10 cellular contexts compared by ENCODE assay signal in genomic region chr1:154466879-154467767, GRCh38. TPM values are rescaled to one million over a fixed set of nuclear protein-coding genes. Genes with fewer than 3 reads are reported as not detected.
DNase-seq lines count a peak whose midpoint lies in the region; ATAC-seq, FAIRE-seq and TF ChIP-seq lines count a peak whose summit lies in the region.
"Had no signal": no experiment of that assay in that cellular context is flagged by ENCODE, and none has a peak within 500 bp of the region (broad histone marks: within the 10 kb centered on the region; RNA-seq: fewer than 3 reads in every experiment).

No MANE protein-coding gene starts in this region.

- DNase-seq in CD1c-positive myeloid dendritic cell (ENCODE audit: extremely low spot score) (peak; percentile 58), GM18507 (ENCODE audit: extremely low spot score, insufficient read length, low read depth) (no peak), GM12878 (ENCODE audit: low read depth, low spot score) (peak; percentile 43), NOMO-1 treated with dmso at 0.1 percent for 144 hours (lab: John Stamatoyannopoulos, UW; ENCODE audit: unreplicated experiment) (no peak)
- no peak for DNase-seq in stimulated activated CD4-positive, alpha-beta T cell treated with anti-CD3 and anti-CD28 coated beads, Interleukin-4, amount 100 ng/mL, for 24 hours

- H3K27ac ChIP-seq in GM12878 (ENCODE audit: control insufficient read depth, insufficient read depth), result no peak overlapping the region

- H3K9me3 ChIP-seq in GM12878 (replicated peaks; ENCODE audit: control insufficient read depth, insufficient read depth, low read length), result no peaks in the 10 kb centered on the region
- H3K9me3 ChIP-seq: left lung had no signal

- no peaks in the 10 kb centered on the region for H3K9me3 Mint-ChIP-seq in nephron
- H3K9me3 Mint-ChIP-seq: activated T-helper 2 cell treated with anti-CD3 and anti-CD28 coated beads, Interferon-gamma antibody, Interleukin-2, Interleukin-4, amounts not matched to agents 10 μg/mL and 5 μg/mL and 100 μg/mL, durations not matched to agents 14 hours and 24 hours and 36 hours had no signal

- H3K4me2 ChIP-seq in GM12878 (ENCODE audit: control insufficient read depth, insufficient read depth), result no peak overlapping the region

- SMC1A ChIA-PET in GM12878 (lab: Charles Lee; ENCODE audit: uncharacterized antibody, unreplicated experiment), result interaction anchor here (0.7 to 4.2 kb wide), 30 partner anchors 9 to 246 kb away, joined by 3 to 24 read pairs (median 4); no protein-coding TSS in a partner anchor

- no peak for TF ChIP-seq POLR2A in GM12878 (IDR thresholded peaks at IDR 0.05; ENCODE audit: low read depth, low read length)

- H3K36me3 Mint-ChIP-seq in nephron (ENCODE audit: low read depth), result no peaks in the 10 kb centered on the region

- peak; percentile 76 for ATAC-seq in GM12878
- ATAC-seq in HG02884 (IDR thresholded peaks at IDR 0.05; ENCODE audit: unreplicated experiment), result no peak
- no peak for ATAC-seq in GM21825 (IDR thresholded peaks at IDR 0.05; ENCODE audit: unreplicated experiment)
- ATAC-seq: left lung had no signal

- BruUV-seq in GM12878 (replicated peaks; lab: Mats Ljungman, UMichigan), result TSS peak; percentile 42

- no peaks in the 10 kb centered on the region for H3K79me2 ChIP-seq in GM12878 (ENCODE audit: control insufficient read depth, insufficient read depth, low read length)

- no peak overlapping the region for H3K4me3 Mint-ChIP-seq in nephron

- no peak overlapping the region for H2AFZ ChIP-seq in GM12878 (ENCODE audit: control insufficient read depth, low read depth, low read length)

- no peak overlapping the region for H3K4me3 ChIP-seq in GM12878
- H3K4me3 ChIP-seq: left lung had no signal

- RAD21 ChIA-PET in GM12878 (lab: Charles Lee; ENCODE audit: unreplicated experiment), result interaction anchor here (0.9 to 5.9 kb wide), 20 partner anchors 13 to 138 kb away, joined by 3 to 53 read pairs (median 8); partner anchors contain the start of gene IL6R

- in situ Hi-C loops in GM12878 (cut with MboI), result no loop called here

- H3K27me3 ChIP-seq in GM12878 (replicated peaks in 1 of 2; ENCODE audit: control insufficient read depth in 2 of 2, insufficient read depth in 2 of 2, low read length in 1 of 2), result no peaks in the 10 kb centered on the region
- H3K27me3 ChIP-seq: left lung had no signal

- POLR2A ChIA-PET in GM12878 (lab: Charles Lee), result interaction anchor here (0.8 to 1.7 kb wide), 5 partner anchors 28 to 471 kb away, joined by 3 to 8 read pairs (median 3); no protein-coding TSS in a partner anchor

- peak overlapping the region; percentile 43 to 74 (median 48) for H3K27ac Mint-ChIP-seq in nephron
- H3K27ac Mint-ChIP-seq: activated T-helper 2 cell treated with anti-CD3 and anti-CD28 coated beads, Interferon-gamma antibody, Interleukin-2, Interleukin-4, amounts not matched to agents 10 μg/mL and 5 μg/mL and 100 μg/mL, durations not matched to agents 14 hours and 24 hours and 36 hours had no signal

- 29% methylated on average over 15 of the region's 15 CpGs for WGBS in GM12878 (ENCODE audit: insufficient coverage, insufficient replicate concordance, low lambda C conversion rate, missing lambda C conversion rate)

- peak; percentile 44 for TF ChIP-seq RAD21 in GM12878 (IDR thresholded peaks at IDR 0.05; ENCODE audit: insufficient read depth, low read depth, low read length)

- CTCF ChIA-PET in GM12878 (lab: Yijun Ruan, JAX), result interaction anchor here (0.7 to 6.8 kb wide), 27 partner anchors 8 to 573 kb away, joined by 3 to 62 read pairs (median 6); no protein-coding TSS in a partner anchor

- no peaks in the 10 kb centered on the region for H4K20me1 ChIP-seq in GM12878 (ENCODE audit: control insufficient read depth, insufficient read depth)

- no peaks in the 10 kb centered on the region for H3K27me3 Mint-ChIP-seq in nephron (ENCODE audit: low read depth)

- no peak for TF ChIP-seq EP300 in GM12878 (IDR thresholded peaks at IDR 0.05; ENCODE audit: borderline replicate concordance in 1 of 2, control insufficient read depth in 1 of 2, low read depth in 2 of 2, low read length in 2 of 2)

- no peaks in the 10 kb centered on the region for H3K36me3 ChIP-seq in GM12878 (ENCODE audit: control insufficient read depth in 2 of 2, insufficient read depth in 2 of 2, low read length in 1 of 2)

- intact Hi-C loops in GM12878 (cut with micrococcal nuclease; ENCODE audit: unreplicated experiment), result loop anchor here (1.0 to 5.0 kb wide), 3 partner anchors 22 to 115 kb away; no protein-coding TSS in a partner anchor

- FAIRE-seq in GM18507 (lab: Jason Lieb, UNC) (peak; percentile 38), GM12878 (lab: Jason Lieb, UNC) (peak; percentile 44)

- H3K9ac ChIP-seq in GM12878 (ENCODE audit: control insufficient read depth, insufficient read depth, low read length), result no peak overlapping the region

- peaks cover 20% of the 10 kb centered on the region for H3K4me1 ChIP-seq in GM12878 (ENCODE audit: control insufficient read depth, insufficient read depth, low read length)

- peak; percentile 25 to 48 (median 33); a peak in 4 of 6 replicates for TF ChIP-seq CTCF in GM12878 (IDR thresholded peaks at IDR 0.05 in 2 of 3, conservative IDR thresholded peaks at IDR 0.05 in 1 of 3; ENCODE audit: control insufficient read depth in 2 of 3, extremely low read depth in 1 of 3, insufficient read depth in 1 of 3, low read depth in 3 of 3, low read length in 3 of 3)
- TF ChIP-seq CTCF in nephron (IDR thresholded peaks at IDR 0.05; ENCODE audit: unreplicated experiment in 3 of 3), result peak in 2 of 3 experiments; percentile 15 to 23

- H3K4me1 Mint-ChIP-seq in nephron, result peaks cover 9% of the 10 kb centered on the region

TF ChIP-seq in GM12878, 131 proteins besides CTCF, POLR2A, EP300 and RAD21 (continues in another document):
- peak; percentile 62; the same call in 1 of the 2 replicates for TF ChIP-seq IKZF1 (conservative IDR thresholded peaks at IDR 0.05)
- TF ChIP-seq ZNF384 (IDR thresholded peaks at IDR 0.05; ENCODE audit: borderline replicate concordance, low read depth, low read length), result 0 out of 2 replicates have a peak, but pooled peaks have one; percentile 11
- TF ChIP-seq IRF4 (IDR thresholded peaks at IDR 0.05; ENCODE audit: low read depth, low read length), result no peak
- peak; percentile 14; the same call in 1 of the 2 replicates for TF ChIP-seq EED (IDR thresholded peaks at IDR 0.05; ENCODE audit: low read depth)
- peak; percentile 17; the same call in 1 of the 2 replicates for TF ChIP-seq NBN (IDR thresholded peaks at IDR 0.05)
- peak; percentile 51 to 60; a peak in 2 of 4 replicates for TF ChIP-seq IKZF2 (IDR thresholded peaks at IDR 0.05)
- 0 out of 2 replicates have a peak, but pooled peaks have one; percentile 17 for TF ChIP-seq DPF2 (IDR thresholded peaks at IDR 0.05)
- TF ChIP-seq BRCA1 (IDR thresholded peaks at IDR 0.05; ENCODE audit: low read depth, low read length), result no peak
- TF ChIP-seq ZNF622 (IDR thresholded peaks at IDR 0.05), result no peak
- no peak for TF ChIP-seq BACH1 (IDR thresholded peaks at IDR 0.05; ENCODE audit: borderline replicate concordance)
- TF ChIP-seq RELA (IDR thresholded peaks at IDR 0.05; ENCODE audit: borderline replicate concordance, partially characterized antibody), result no peak

RNA-seq across cellular contexts. Expression of gene TDRD10, which starts 34.9 kb away (rescaled TPM):
- total RNA-seq in GM12878 (2013; cell fraction: nucleolus; rRNA removed), result 0.31 and 1.0 TPM in 2 replicates
- total RNA-seq in GM12878 (2014; rRNA removed) (0.05 TPM in 1 of 2 replicates, not detected in the other), GM12878 (2014; rRNA removed; fragmentation: Illumina TruSeq; extraction: Trizol) (not detected in 2 replicates), GM12878 (2021) (not detected in 2 replicates)
- polyA plus RNA-seq in GM12878 (2011; ENCODE audit: low read depth), result not detected
- polyA plus RNA-seq in GM12878 (2011; rRNA removed) (not detected in 2 replicates), GM12878 (2014; fragmentation: Illumina TruSeq; extraction: Trizol) (not detected in 2 replicates), GM12878 (2014; fragmentation: Nextera tagmentation; extraction: Ambion mirVana) (not detected), GM12878 (2014; rRNA removed) (not detected in 2 replicates), GM12878 (2016; fragmentation: Nextera tagmentation; extraction: Ambion mirVana) (not detected)
- not detected in 2 replicates for polyA plus RNA-seq in GM12878 (2011; cell fraction: cytosol; rRNA removed)
- polyA plus RNA-seq in GM12878 (2011; cell fraction: nucleus; rRNA removed), result 0.07 TPM in 1 of 2 replicates, not detected in the other
- polyA plus RNA-seq in GM12878 (2012), result 0.10 TPM in 1 of 2 replicates, not detected in the other
- not detected in 2 replicates for polyA minus RNA-seq in GM12878 (2011; rRNA and poly(A)+ RNA removed)
- polyA minus RNA-seq in GM12878 (2011; cell fraction: cytosol; rRNA and poly(A)+ RNA removed), result not detected in 2 replicates
- polyA minus RNA-seq in GM12878 (2011; cell fraction: nucleus; rRNA and poly(A)+ RNA removed), result not detected in 2 replicates
- total RNA-seq: activated T-helper 2 cell treated with anti-CD3 and anti-CD28 coated beads, Interferon-gamma antibody, Interleukin-2, Interleukin-4, amounts not matched to agents 10 μg/mL and 5 μg/mL and 100 μg/mL, durations not matched to agents 14 hours and 24 hours and 36 hours had no signal

RNA-seq across cellular contexts. Expression of gene SHE, which starts 35.1 kb away (rescaled TPM):
- total RNA-seq in GM12878 (2013; cell fraction: nucleolus; rRNA removed), result 1.9 and 2.2 TPM in 2 replicates
- total RNA-seq in GM12878 (2014; rRNA removed) (under 0.01 and 0.05 TPM in 2 replicates), GM12878 (2014; rRNA removed; fragmentation: Illumina TruSeq; extraction: Trizol) (0.04 and 0.05 TPM in 2 replicates), GM12878 (2021) (0.05 TPM in 2 replicates)
- 0.05 TPM for polyA plus RNA-seq in GM12878 (2011; ENCODE audit: low read depth)
- polyA plus RNA-seq in GM12878 (2011; rRNA removed) (not detected in 2 replicates), GM12878 (2014; fragmentation: Illumina TruSeq; extraction: Trizol) (0.03 TPM in 1 of 2 replicates, not detected in the other), GM12878 (2014; fragmentation: Nextera tagmentation; extraction: Ambion mirVana) (under 1 TPM; 0.02 TPM), GM12878 (2014; rRNA removed) (0.03 and 0.04 TPM in 2 replicates), GM12878 (2016; fragmentation: Nextera tagmentation; extraction: Ambion mirVana) (not detected)
- under 0.01 TPM in 1 of 2 replicates, not detected in the other for polyA plus RNA-seq in GM12878 (2011; cell fraction: cytosol; rRNA removed)
- not detected in 2 replicates for polyA plus RNA-seq in GM12878 (2011; cell fraction: nucleus; rRNA removed)
- 0.05 and 0.08 TPM in 2 replicates for polyA plus RNA-seq in GM12878 (2012)
- not detected in 2 replicates for polyA minus RNA-seq in GM12878 (2011; rRNA and poly(A)+ RNA removed)
- polyA minus RNA-seq in GM12878 (2011; cell fraction: cytosol; rRNA and poly(A)+ RNA removed), result not detected in 2 replicates
- not detected in 2 replicates for polyA minus RNA-seq in GM12878 (2011; cell fraction: nucleus; rRNA and poly(A)+ RNA removed)

Comparison
In these comparisons a context has a peak if more than half of its experiments do, and no peak if none do; other contexts are left out.
1. DNase-seq: peak in CD1c-positive myeloid dendritic cell (single experiment) and GM12878 (single experiment); none in GM18507 (single experiment), stimulated activated CD4-positive, alpha-beta T cell treated with anti-CD3 and anti-CD28 coated beads, Interleukin-4, amount 100 ng/mL, for 24 hours (single experiment) and NOMO-1 treated with dmso at 0.1 percent for 144 hours (single experiment).